8 cellular contexts compared by ENCODE assay signal in the genomic region with DNA sequence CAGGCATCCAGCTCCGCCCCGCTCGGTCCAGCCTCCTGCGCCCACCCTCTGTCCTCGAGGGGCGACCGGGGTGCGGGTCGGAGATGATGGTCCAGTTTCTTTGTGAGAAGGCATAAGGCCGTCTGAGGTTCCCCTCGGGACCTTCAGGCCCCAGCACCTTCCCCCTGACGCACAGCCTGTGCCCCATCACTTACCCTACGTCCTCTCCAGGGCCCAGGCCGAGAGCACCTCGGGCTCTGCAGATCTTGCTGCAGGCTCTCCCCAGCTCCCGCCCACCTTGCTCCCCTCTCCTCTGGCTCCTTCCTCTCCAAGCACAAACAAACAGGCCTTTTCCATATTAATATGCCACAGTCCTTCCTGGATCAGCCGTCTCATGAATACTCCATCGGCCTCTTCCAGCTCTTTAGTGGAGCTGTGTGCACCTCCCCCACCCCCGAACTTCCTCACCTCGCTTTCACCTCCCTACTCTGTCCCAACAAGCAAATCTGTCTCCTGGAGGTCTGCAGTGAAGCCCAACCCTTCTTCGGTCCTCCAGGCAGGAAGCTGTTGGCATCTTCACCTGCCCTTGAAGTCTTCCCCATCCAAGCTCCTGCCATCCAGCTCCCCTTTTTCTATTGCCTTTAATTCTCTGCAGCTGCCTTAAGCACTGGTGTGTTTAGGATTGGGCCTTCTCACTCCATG. TPM values are rescaled to one million over a fixed set of nuclear protein-coding genes. Genes with fewer than 3 reads are reported as not detected.
DNase-seq lines count a peak whose midpoint lies in the region; FAIRE-seq and TF ChIP-seq lines count a peak whose summit lies in the region.

No MANE protein-coding gene starts in this region.

- peaks cover 2% of the 10 kb centered on the region for H3K36me3 Mint-ChIP-seq in activated naive CD4-positive, alpha-beta T cell treated with anti-CD3 and anti-CD28 coated beads, Interleukin-2, amount 10 ng/mL, durations not matched to agents 7 days and 5 days
- peaks cover 10% of the 10 kb centered on the region for H3K36me3 Mint-ChIP-seq in activated T-helper 1 cell treated with anti-CD3 and anti-CD28 coated beads, Interleukin-12 subunit alpha, Interleukin-12 subunit beta, Interleukin-2, Interleukin-4 antibody, amounts not matched to agents 30 ng/mL and 10 ng/mL and 1 ng/mL, durations not matched to agents 14 hours and 24 hours and 36 hours (ENCODE audit: low read depth)

- intact Hi-C loops in activated T-helper 1 cell treated with anti-CD3 and anti-CD28 coated beads, Interleukin-12 subunit alpha, Interleukin-12 subunit beta, Interleukin-2, Interleukin-4 antibody, amounts not matched to agents 30 ng/mL and 10 ng/mL and 1 ng/mL, durations not matched to agents 14 hours and 24 hours and 36 hours (cut with micrococcal nuclease): loop anchor here (2.0 to 5.0 kb wide), 3 partner anchors 87 to 220 kb away; a partner anchor contains a TSS
- intact Hi-C loops in lower leg skin (cut with DNase I; ENCODE audit: low total_unique reads): no loop called here

- peaks cover 51% of the 10 kb centered on the region for H3K4me1 Mint-ChIP-seq in activated naive CD4-positive, alpha-beta T cell treated with anti-CD3 and anti-CD28 coated beads, Interleukin-2, amount 10 ng/mL, durations not matched to agents 7 days and 5 days
- H3K4me1 Mint-ChIP-seq in activated T-helper 1 cell treated with anti-CD3 and anti-CD28 coated beads, Interleukin-12 subunit alpha, Interleukin-12 subunit beta, Interleukin-2, Interleukin-4 antibody, amounts not matched to agents 30 ng/mL and 10 ng/mL and 1 ng/mL, durations not matched to agents 14 hours and 24 hours and 36 hours (ENCODE audit: low read depth): peaks cover 41% of the 10 kb centered on the region

- peaks cover 1% of the 10 kb centered on the region for H3K9me3 ChIP-seq in thymus (ENCODE audit: control insufficient read depth)

- TF ChIP-seq CTCF in lower leg skin (IDR thresholded peaks at IDR 0.05) (no peak), D721Med (IDR thresholded peaks at IDR 0.05; ENCODE audit: insufficient read depth, missing control alignments) (no peak)

- no peak for FAIRE-seq in D721Med (lab: Jason Lieb, UNC)

- no peak overlapping the region for H3K27ac ChIP-seq in thymus (ENCODE audit: low read depth)

- H3K27me3 ChIP-seq in thymus (ENCODE audit: control insufficient read depth, insufficient read depth): peaks cover 28% of the 10 kb centered on the region

- peak overlapping the region; percentile 14 for H3K4me3 ChIP-seq in lower leg skin (ENCODE audit: low read depth, poor library complexity, severe bottlenecking)
- peak overlapping the region; percentile 60 for H3K4me3 ChIP-seq in thymus (ENCODE audit: low read length)

- H3K36me3 ChIP-seq in thymus (ENCODE audit: control insufficient read depth, insufficient read depth): no peaks in the 10 kb centered on the region

- no peak for TF ChIP-seq POLR2A in lower leg skin (IDR thresholded peaks at IDR 0.05)

- H3K9me3 Mint-ChIP-seq in activated naive CD4-positive, alpha-beta T cell treated with anti-CD3 and anti-CD28 coated beads, Interleukin-2, amount 10 ng/mL, durations not matched to agents 7 days and 5 days: no peaks in the 10 kb centered on the region
- no peaks in the 10 kb centered on the region for H3K9me3 Mint-ChIP-seq in activated T-helper 1 cell treated with anti-CD3 and anti-CD28 coated beads, Interleukin-12 subunit alpha, Interleukin-12 subunit beta, Interleukin-2, Interleukin-4 antibody, amounts not matched to agents 30 ng/mL and 10 ng/mL and 1 ng/mL, durations not matched to agents 14 hours and 24 hours and 36 hours

- no peak for DNase-seq in activated naive CD4-positive, alpha-beta T cell treated with anti-CD3 and anti-CD28 coated beads, Interleukin-2, amount 10 ng/mL, durations not matched to agents 7 days and 5 days
- DNase-seq in activated naive CD4-positive, alpha-beta T cell treated with Interleukin-2 at 50 U/mL for 16 hours: no peak
- DNase-seq in activated T-helper 1 cell treated with anti-CD3 and anti-CD28 coated beads, Interleukin-12 subunit alpha, Interleukin-12 subunit beta, Interleukin-2, Interleukin-4 antibody, amounts not matched to agents 30 ng/mL and 10 ng/mL and 1 ng/mL, durations not matched to agents 14 hours and 24 hours and 36 hours (ENCODE audit: low spot score): no peak
- DNase-seq in lower leg skin (ENCODE audit: low spot score in 2 of 2) (peak in 1 of 2 donors; percentile 81), AG08395 (ENCODE audit: low spot score) (no peak), D721Med (ENCODE audit: insufficient read length, low spot score) (no peak)
- DNase-seq in activated effector memory CD4-positive, alpha-beta T cell treated with Interleukin-2 at 50 U/mL for 16 hours: no peak

- peaks cover 71% of the 10 kb centered on the region for H3K27me3 Mint-ChIP-seq in activated naive CD4-positive, alpha-beta T cell treated with anti-CD3 and anti-CD28 coated beads, Interleukin-2, amount 10 ng/mL, durations not matched to agents 7 days and 5 days
- H3K27me3 Mint-ChIP-seq in activated T-helper 1 cell treated with anti-CD3 and anti-CD28 coated beads, Interleukin-12 subunit alpha, Interleukin-12 subunit beta, Interleukin-2, Interleukin-4 antibody, amounts not matched to agents 30 ng/mL and 10 ng/mL and 1 ng/mL, durations not matched to agents 14 hours and 24 hours and 36 hours (ENCODE audit: insufficient read depth): peaks cover 13% of the 10 kb centered on the region

- peak overlapping the region; percentile 58 for H3K4me3 Mint-ChIP-seq in activated naive CD4-positive, alpha-beta T cell treated with anti-CD3 and anti-CD28 coated beads, Interleukin-2, amount 10 ng/mL, durations not matched to agents 7 days and 5 days
- peak overlapping the region; percentile 59 for H3K4me3 Mint-ChIP-seq in activated T-helper 1 cell treated with anti-CD3 and anti-CD28 coated beads, Interleukin-12 subunit alpha, Interleukin-12 subunit beta, Interleukin-2, Interleukin-4 antibody, amounts not matched to agents 30 ng/mL and 10 ng/mL and 1 ng/mL, durations not matched to agents 14 hours and 24 hours and 36 hours

- peaks cover 11% of the 10 kb centered on the region for H3K4me1 ChIP-seq in thymus (ENCODE audit: control insufficient read depth, insufficient read depth, low read length)

- H3K27ac Mint-ChIP-seq in activated naive CD4-positive, alpha-beta T cell treated with anti-CD3 and anti-CD28 coated beads, Interleukin-2, amount 10 ng/mL, durations not matched to agents 7 days and 5 days: no peak overlapping the region
- peak overlapping the region; percentile 58 for H3K27ac Mint-ChIP-seq in activated T-helper 1 cell treated with anti-CD3 and anti-CD28 coated beads, Interleukin-12 subunit alpha, Interleukin-12 subunit beta, Interleukin-2, Interleukin-4 antibody, amounts not matched to agents 30 ng/mL and 10 ng/mL and 1 ng/mL, durations not matched to agents 14 hours and 24 hours and 36 hours

- WGBS in lower leg skin, 2 donors: 38 to 44% methylated on average over 14 to 21 of the region's 21 CpGs
- 57% methylated on average over 21 of the region's 21 CpGs for WGBS in thymus

- CTCF ChIA-PET in activated naive CD4-positive, alpha-beta T cell treated with anti-CD3 and anti-CD28 coated beads, Interleukin-2, amount 10 ng/mL, durations not matched to agents 7 days and 5 days (lab: Charles Lee): interaction anchor here (1.4 to 6.2 kb wide), 7 partner anchors 12 to 174 kb away, joined by 3 to 73 read pairs (median 9); a partner anchor contains a TSS

RNA-seq across cellular contexts. Expression of a gene that starts 0.4 kb away (rescaled TPM):
- total RNA-seq in activated T-helper 1 cell treated with anti-CD3 and anti-CD28 coated beads, Interleukin-12 subunit alpha, Interleukin-12 subunit beta, Interleukin-2, Interleukin-4 antibody, amounts not matched to agents 30 ng/mL and 10 ng/mL and 1 ng/mL, durations not matched to agents 14 hours and 24 hours and 36 hours: 20.4 and 22.3 TPM in 2 replicates
- 1 to 10 TPM; 2.4 to 8.7 (median 4.3) TPM for total RNA-seq in lower leg skin
- polyA plus RNA-seq in thymus: 39.1 TPM

RNA-seq across cellular contexts. Expression of a gene that starts 56.0 kb away (rescaled TPM):
- total RNA-seq in activated T-helper 1 cell treated with anti-CD3 and anti-CD28 coated beads, Interleukin-12 subunit alpha, Interleukin-12 subunit beta, Interleukin-2, Interleukin-4 antibody, amounts not matched to agents 30 ng/mL and 10 ng/mL and 1 ng/mL, durations not matched to agents 14 hours and 24 hours and 36 hours: 196 and 201 TPM in 2 replicates
- total RNA-seq in lower leg skin: 10 to 100 TPM; 34.2 to 69.5 (median 43.7) TPM
- 251 TPM for polyA plus RNA-seq in thymus

RNA-seq across cellular contexts. Expression of a gene that starts 59.5 kb away (rescaled TPM):
- total RNA-seq in activated T-helper 1 cell treated with anti-CD3 and anti-CD28 coated beads, Interleukin-12 subunit alpha, Interleukin-12 subunit beta, Interleukin-2, Interleukin-4 antibody, amounts not matched to agents 30 ng/mL and 10 ng/mL and 1 ng/mL, durations not matched to agents 14 hours and 24 hours and 36 hours: 50.2 and 56.0 TPM in 2 replicates
- 10 to 100 TPM; 14.9 to 29.8 (median 27.4) TPM for total RNA-seq in lower leg skin
- polyA plus RNA-seq in thymus: 23.7 TPM
